Comparison of ENCODE assay signal across 1 cellular context in genomic region chr10:44773565-44773964, GRCh38.
TF ChIP-seq lines count a peak whose summit lies in the region.

No MANE protein-coding gene starts in this region.

TF ChIP-seq in K562, 482 proteins besides CTCF, POLR2A, EP300 and RAD21 (continued from another document):
- TF ChIP-seq VEZF1 (CRISPR knock-in tag; IDR thresholded peaks at IDR 0.05) (no peak), ZNF174 (CRISPR knock-in tag; IDR thresholded peaks at IDR 0.05) (no peak), NELFE (IDR thresholded peaks at IDR 0.05; ENCODE audit: insufficient read depth, insufficient read length) (no peak), ERF (CRISPR knock-in tag; IDR thresholded peaks at IDR 0.05) (no peak), STAT6 (CRISPR knock-in tag; IDR thresholded peaks at IDR 0.05) (no peak), PRDM10 (IDR thresholded peaks at IDR 0.05; ENCODE audit: partially characterized antibody) (no peak), IRF9 (tag; IDR thresholded peaks at IDR 0.05) (no peak), RBM17 (IDR thresholded peaks at IDR 0.05; ENCODE audit: borderline replicate concordance, low read depth, low read length) (no peak), ZNF780A (CRISPR knock-in tag; IDR thresholded peaks at IDR 0.05) (no peak), SIRT6 (IDR thresholded peaks at IDR 0.05; ENCODE audit: low read depth, low read length) (no peak)
